In the genomic region with DNA sequence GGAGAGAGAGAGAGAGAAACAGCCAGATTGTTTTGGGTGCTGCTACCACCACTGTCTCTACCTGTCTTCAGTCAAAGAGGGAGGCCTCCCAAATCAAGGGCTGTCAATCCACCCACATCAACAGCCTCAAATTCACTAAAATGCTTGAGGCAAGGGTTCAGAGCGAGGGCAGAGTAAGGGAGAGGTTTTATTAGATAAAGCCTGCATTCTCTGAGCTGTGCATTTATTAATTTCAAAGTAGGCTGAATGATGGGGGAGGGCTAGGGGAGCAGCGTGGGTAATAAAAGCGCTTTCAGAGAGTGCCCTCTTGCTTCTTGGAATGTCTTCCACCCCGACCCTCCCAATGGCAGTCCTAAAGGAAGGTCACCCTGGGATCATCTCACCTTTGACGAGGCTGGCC, we compare ENCODE assay signal across 25 cellular contexts.
DNase-seq lines count a peak whose midpoint lies in the region; ATAC-seq and TF ChIP-seq lines count a peak whose summit lies in the region.
"Had no signal": no experiment of that assay in that cellular context is flagged by ENCODE, and none has a peak within 500 bp of the region (broad histone marks: within the 10 kb centered on the region; RNA-seq: fewer than 3 reads in every experiment).

No MANE protein-coding gene starts in this region.

- peaks cover 13% of the 10 kb centered on the region for H3K27me3 Mint-ChIP-seq in nephron progenitor cell (ENCODE audit: low read depth, poor library complexity)
- H3K27me3 Mint-ChIP-seq in T-helper 17 cell: no peaks in the 10 kb centered on the region

- no peak for ATAC-seq in RWPE2 (ENCODE audit: low read depth)
- no peak for ATAC-seq in T-helper 17 cell
- ATAC-seq: CD8-positive, alpha-beta T cell had no signal

- peaks cover 28% of the 10 kb centered on the region for H3K4me1 Mint-ChIP-seq in nephron progenitor cell
- no peaks in the 10 kb centered on the region for H3K4me1 Mint-ChIP-seq in T-helper 17 cell

- no peaks in the 10 kb centered on the region for H3K9me3 Mint-ChIP-seq in nephron progenitor cell

- H3K27ac ChIP-seq in RWPE2 (ENCODE audit: poor library complexity, severe bottlenecking): peak overlapping the region; percentile 93
- H3K27ac ChIP-seq: 22Rv1; BLaER1 treated with 17β-estradiol and CSF1 and Interleukin-3, amounts not matched to agents 10 nM and 100 nM; SK-N-MC had no signal

- H3K27me3 ChIP-seq in BE2C: no peaks in the 10 kb centered on the region
- H3K27me3 ChIP-seq in RWPE2 (ENCODE audit: insufficient read depth, poor library complexity, severe bottlenecking): no peaks in the 10 kb centered on the region

- H3K4me3 ChIP-seq in BE2C (ENCODE audit: low read depth, low read length): peak overlapping the region; percentile 17; the same call in 1 of the 2 replicates
- no peak overlapping the region for H3K4me3 ChIP-seq in RWPE2 (ENCODE audit: severe bottlenecking)
- H3K4me3 ChIP-seq: BLaER1 treated with 17β-estradiol and CSF1 and Interleukin-3, amounts not matched to agents 10 nM and 100 nM; HAP-1; SK-N-MC had no signal

- H3K9me3 ChIP-seq in BE2C (no peaks in the 10 kb centered on the region), RWPE2 (ENCODE audit: severe bottlenecking) (no peaks in the 10 kb centered on the region), T-helper 17 cell (ENCODE audit: control insufficient read depth, low read length, poor library complexity, severe bottlenecking) (no peaks in the 10 kb centered on the region)
- H3K9me3 ChIP-seq: BLaER1 treated with 17β-estradiol and CSF1 and Interleukin-3, amounts not matched to agents 10 nM and 100 nM; HAP-1 had no signal

- H3K4me3 Mint-ChIP-seq in nephron progenitor cell: no peak overlapping the region
- no peak overlapping the region for H3K4me3 Mint-ChIP-seq in T-helper 17 cell
- H3K4me3 Mint-ChIP-seq: CD8-positive, alpha-beta T cell; IgD-negative memory B cell had no signal

- DNase-seq in BE2C (no peak), RWPE2 (ENCODE audit: low spot score) (no peak), foreskin melanocyte (peak; percentile 38), nephron progenitor cell (no peak), COLO668 (lab: John Stamatoyannopoulos, UW; ENCODE audit: unreplicated experiment) (no peak), T-helper 17 cell (no peak), NCI-H1417 (lab: John Stamatoyannopoulos, UW) (no peak)
- no peak for DNase-seq in activated T-cell treated with anti-CD3 and anti-CD28 coated beads, Interleukin-2, amount 50 U/mL, for 48 hours
- DNase-seq: ACHN; CD8-positive, alpha-beta T cell; DMS53; GDM1; MV-4-11; NCI-H1105 treated with DMSO at 0.1 percent for 48 hours; NCI-H1694 treated with DMSO at 0.1 percent for 48 hours; NCI-H2081 treated with DMSO at 0.1 percent for 48 hours; NCI-H2171 treated with DMSO at 0.1 percent for 48 hours; NCI-H446 treated with DMSO at 0.1 percent for 48 hours; NCI-H526 treated with DMSO at 0.1 percent for 48 hours; SHP77 had no signal

- TF ChIP-seq CTCF in BE2C (IDR thresholded peaks at IDR 0.05; ENCODE audit: low read depth, low read length): no peak
- no peak for TF ChIP-seq CTCF in RWPE2 (IDR thresholded peaks at IDR 0.05; ENCODE audit: poor library complexity, severe bottlenecking)
- no peak for TF ChIP-seq CTCF in nephron progenitor cell (IDR thresholded peaks at IDR 0.05)

- H3K36me3 Mint-ChIP-seq in nephron progenitor cell (ENCODE audit: low read depth) (peaks cover 4% of the 10 kb centered on the region), T-helper 17 cell (ENCODE audit: low read depth) (no peaks in the 10 kb centered on the region)
- H3K36me3 Mint-ChIP-seq: CD8-positive, alpha-beta T cell; IgD-negative memory B cell had no signal

- peak overlapping the region; percentile 37 for H3K27ac Mint-ChIP-seq in nephron progenitor cell
- H3K27ac Mint-ChIP-seq in T-helper 17 cell: no peak overlapping the region
- H3K27ac Mint-ChIP-seq: CD8-positive, alpha-beta T cell; IgD-negative memory B cell had no signal

- no peaks in the 10 kb centered on the region for H3K36me3 ChIP-seq in BE2C
- H3K36me3 ChIP-seq in RWPE2 (ENCODE audit: low read depth): no peaks in the 10 kb centered on the region
- H3K36me3 ChIP-seq: BLaER1 treated with 17β-estradiol and CSF1 and Interleukin-3, amounts not matched to agents 10 nM and 100 nM; HAP-1 had no signal

- H3K4me1 ChIP-seq in BE2C: peaks cover 21% of the 10 kb centered on the region
- peaks cover 31% of the 10 kb centered on the region for H3K4me1 ChIP-seq in RWPE2 (ENCODE audit: insufficient read depth, poor library complexity, severe bottlenecking)
- H3K4me1 ChIP-seq: HAP-1 had no signal
